ENCODE assay signal across 8 cellular contexts in the genomic region with DNA sequence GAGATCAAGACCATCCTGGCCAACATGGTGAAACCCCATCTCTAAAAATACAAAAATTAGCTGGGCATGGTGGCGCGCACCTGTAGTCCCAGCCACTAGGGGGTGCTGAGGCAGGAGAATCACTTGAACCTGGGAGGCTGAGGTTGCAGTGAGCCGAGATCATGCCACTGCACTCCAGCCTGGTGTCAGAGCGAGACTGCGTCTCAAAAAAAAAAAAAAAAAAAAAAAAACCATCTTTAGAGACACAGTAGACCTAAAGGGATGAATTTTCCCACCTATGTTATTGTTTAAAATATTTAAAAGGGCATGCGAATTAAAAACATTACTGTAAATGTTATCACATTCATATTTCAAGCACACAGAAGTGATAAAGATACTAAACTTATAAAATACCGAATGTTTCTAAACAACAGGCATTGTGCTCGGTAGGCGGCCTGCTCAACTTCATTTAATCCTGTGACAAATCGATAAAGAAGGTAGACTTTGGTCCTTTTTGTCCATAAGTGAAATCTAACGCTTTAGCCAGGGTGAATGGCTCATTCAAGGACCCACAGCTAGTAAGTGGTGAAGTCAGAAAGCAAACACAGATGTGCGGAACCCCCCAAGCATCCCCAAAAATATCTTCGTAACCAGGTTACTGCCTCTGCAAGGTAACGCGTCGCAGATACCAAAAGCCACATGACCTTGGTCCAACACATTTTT. TPM values are rescaled to one million over a fixed set of nuclear protein-coding genes. Genes with fewer than 3 reads are reported as not detected.
A peak's percentile ranks its signal among the peaks of the same experiment; 100 is the strongest.
DNase-seq lines count a peak whose midpoint lies in the region; ATAC-seq and TF ChIP-seq lines count a peak whose summit lies in the region.

No MANE protein-coding gene starts in this region.

- H3K4me1 ChIP-seq in SJCRH30 = no peaks in the 10 kb centered on the region
- no peaks in the 10 kb centered on the region for H3K4me1 ChIP-seq in adipocyte (ENCODE audit: control insufficient read depth, insufficient read depth, low read length)

- H3K27me3 ChIP-seq in SJCRH30 = no peaks in the 10 kb centered on the region
- no peaks in the 10 kb centered on the region for H3K27me3 ChIP-seq in adipocyte (replicated peaks; ENCODE audit: control insufficient read depth, insufficient read depth, low read length)

- H3K9me3 ChIP-seq in SJCRH30 (replicated peaks) = no peaks in the 10 kb centered on the region
- H3K9me3 ChIP-seq in adipocyte (ENCODE audit: control insufficient read depth, low read length) = no peaks in the 10 kb centered on the region

- H3K27ac ChIP-seq in SJCRH30 = no peak overlapping the region

- TF ChIP-seq CTCF in GM13977 (IDR thresholded peaks at IDR 0.05; ENCODE audit: extremely low read depth, insufficient read depth, missing control alignments) = peak; percentile 74

- H3K36me3 ChIP-seq in SJCRH30 = peaks cover 94% of the 10 kb centered on the region
- peaks cover 72% of the 10 kb centered on the region for H3K36me3 ChIP-seq in adipocyte (ENCODE audit: control insufficient read depth, insufficient read depth, low read length, severe bottlenecking)

- ATAC-seq in left lobe of liver (peak; percentile 60), GM19035 (IDR thresholded peaks at IDR 0.05; ENCODE audit: unreplicated experiment) (no peak), GM21825 (IDR thresholded peaks at IDR 0.05; ENCODE audit: unreplicated experiment) (no peak)

- no peak overlapping the region for H3K9ac ChIP-seq in adipocyte (ENCODE audit: low read length)

- in situ Hi-C loops in GM13977 (cut with MboI; ENCODE audit: low pct_unique_long_range_greater_than_20kb, low sequenced_read_pairs, unreplicated experiment) = no loop called here

- no peak for DNase-seq in GM13977 (ENCODE audit: low spot score)
- peak; percentile 47 to 54 for DNase-seq in SJCRH30
- peak; percentile 43 for DNase-seq in adipocyte (ENCODE audit: low read depth)
- no peak for DNase-seq in left lobe of liver (ENCODE audit: low spot score)
- DNase-seq in stimulated activated CD8-positive, alpha-beta memory T cell treated with anti-CD3 and anti-CD28 coated beads, Interleukin-4, amount 100 ng/mL, for 48 hours = peak; percentile 78
- no peak for DNase-seq in middle frontal gyrus (ENCODE audit: extremely low spot score, low spot score)

- H3K4me3 ChIP-seq in SJCRH30 (no peak overlapping the region), adipocyte (ENCODE audit: low read length) (no peak overlapping the region)

RNA-seq across cellular contexts. Expression of gene NCAPD3, which starts 16.1 kb away (rescaled TPM):
- total RNA-seq in SJCRH30 (2014; rRNA removed; shearing (Covaris generic)) = 71.2 and 75.7 TPM in 2 replicates
- 21.7 TPM for total RNA-seq in left lobe of liver

RNA-seq across cellular contexts. Expression of gene VPS26B, which starts 16.8 kb away (rescaled TPM):
- total RNA-seq in SJCRH30 (2014; rRNA removed; shearing (Covaris generic)) = 38.2 and 39.1 TPM in 2 replicates
- total RNA-seq in left lobe of liver = 36.4 TPM

RNA-seq across cellular contexts. Expression of gene THYN1, which starts 45.5 kb away (rescaled TPM):
- 80.1 and 88.0 TPM in 2 replicates for total RNA-seq in SJCRH30 (2014; rRNA removed; shearing (Covaris generic))
- 21.1 TPM for total RNA-seq in left lobe of liver

RNA-seq across cellular contexts. Expression of gene ACAD8, which starts 45.7 kb away (rescaled TPM):
- total RNA-seq in SJCRH30 (2014; rRNA removed; shearing (Covaris generic)) = 31.3 and 32.3 TPM in 2 replicates
- 25.7 TPM for total RNA-seq in left lobe of liver

Comparison
In these comparisons a context has a peak if more than half of its experiments do, and no peak if none do; other contexts are left out.
1. DNase-seq: peak in SJCRH30 (2 of 2), adipocyte (single experiment) and stimulated activated CD8-positive, alpha-beta memory T cell treated with anti-CD3 and anti-CD28 coated beads, Interleukin-4, amount 100 ng/mL, for 48 hours (single experiment); none in GM13977 (single experiment), left lobe of liver (single experiment) and middle frontal gyrus (single experiment).